Comparison of ENCODE assay signal across 22 cellular contexts in the genomic region with DNA sequence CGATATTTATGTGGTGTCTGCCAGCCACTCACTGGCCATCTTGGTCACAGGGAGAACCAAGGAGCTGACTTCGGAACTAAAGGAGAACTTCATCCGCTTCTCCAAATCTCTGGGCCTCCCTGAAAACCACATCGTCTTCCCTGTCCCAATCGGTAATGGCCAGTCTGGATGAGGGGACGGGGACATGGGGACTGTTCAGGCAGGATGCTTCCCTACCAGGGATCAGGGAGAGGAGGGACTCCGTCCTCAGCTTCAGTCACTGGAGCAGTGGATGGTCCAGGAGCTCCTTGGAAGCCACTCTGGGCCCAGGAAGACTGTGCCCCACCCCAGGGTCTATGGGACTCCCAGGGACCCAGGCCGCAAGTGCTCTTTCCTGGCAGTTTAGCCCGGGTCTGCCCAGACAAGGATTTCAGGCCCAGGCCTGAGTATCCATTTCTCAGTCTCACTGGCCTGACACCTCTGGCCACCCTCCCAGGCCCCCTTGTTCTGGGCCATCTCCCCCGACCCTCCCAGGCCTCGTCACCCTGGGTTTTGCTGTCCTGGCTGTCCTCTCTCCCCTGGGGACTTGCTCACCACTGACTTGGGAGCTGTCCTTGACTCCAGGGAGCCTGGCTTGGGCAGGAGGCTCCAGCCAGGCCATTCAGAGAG. TPM values are rescaled to one million over a fixed set of nuclear protein-coding genes. Genes with fewer than 3 reads are reported as not detected.
"Had no signal": no experiment of that assay in that cellular context is flagged by ENCODE, and none has a peak within 500 bp of the region (broad histone marks: within the 10 kb centered on the region; RNA-seq: fewer than 3 reads in every experiment).

No MANE protein-coding gene starts in this region.

- H3K4me1 ChIP-seq: ascending aorta had no signal

- H3K9me3 ChIP-seq: ascending aorta, breast epithelium, gastrocnemius medialis, heart left ventricle, sigmoid colon, thoracic aorta, upper lobe of right lung had no signal

- ATAC-seq: activated CD4-positive, CD25-positive, alpha-beta regulatory T cell treated with anti-CD3 and anti-CD28 coated beads, Interleukin-2, amount 50 U/mL, for 24 hours; activated naive CD8-positive, alpha-beta T cell treated with anti-CD3 and anti-CD28 coated beads, Interleukin-2, amount 50 U/mL, for 24 hours; effector memory CD8-positive, alpha-beta T cell; gastrocnemius medialis; heart left ventricle; naive thymus-derived CD4-positive, alpha-beta T cell; upper lobe of right lung had no signal

- H3K27me3 ChIP-seq: ascending aorta, breast epithelium, gastrocnemius medialis, heart left ventricle, sigmoid colon, upper lobe of right lung had no signal

- H3K4me3 ChIP-seq: ascending aorta, breast epithelium, gastrocnemius medialis, heart left ventricle, sigmoid colon, thoracic aorta, upper lobe of right lung had no signal

- H3K27ac ChIP-seq: ascending aorta, breast epithelium, gastrocnemius medialis, heart left ventricle, sigmoid colon, thoracic aorta, upper lobe of right lung had no signal

- H3K36me3 ChIP-seq: ascending aorta, breast epithelium, gastrocnemius medialis, heart left ventricle, sigmoid colon, thoracic aorta, upper lobe of right lung had no signal

- DNase-seq: activated CD4-positive, alpha-beta T cell treated with anti-CD3 and anti-CD28 coated beads, Interleukin-2, amount 50 U/mL, for 1 hour; activated CD8-positive, alpha-beta memory T cell treated with anti-CD3 and anti-CD28 coated beads for 24 hours; activated naive CD4-positive, alpha-beta T cell treated with anti-CD3 and anti-CD28 coated beads for 36 hours; activated naive CD8-positive, alpha-beta T cell treated with anti-CD3 and anti-CD28 coated beads, Interleukin-2, amount 50 U/mL, for 24 hours; dermis blood vessel endothelial cell; effector memory CD8-positive, alpha-beta T cell; gastrocnemius medialis; mammary epithelial cell; naive thymus-derived CD4-positive, alpha-beta T cell; sigmoid colon; stimulated activated CD4-positive, alpha-beta T cell treated with anti-CD3 and anti-CD28 coated beads, Interleukin-1b, Interleukin-23, amount 100 ng/mL, for 48 hours; T-helper 1 cell; T1000; upper lobe of right lung had no signal

RNA-seq across cellular contexts. Expression of a gene that starts 3.0 kb away (rescaled TPM):
- total RNA-seq: activated naive CD4-positive, alpha-beta T cell treated with anti-CD3 and anti-CD28 coated beads for 36 hours; activated T-helper 1 cell treated with anti-CD3 and anti-CD28 coated beads, Interleukin-12 subunit alpha, Interleukin-12 subunit beta, Interleukin-2, Interleukin-4 antibody, amounts not matched to agents 30 ng/mL and 10 ng/mL and 1 ng/mL, durations not matched to agents 14 hours and 24 hours and 36 hours; ascending aorta; cerebellum; dermis blood vessel endothelial cell; naive thymus-derived CD4-positive, alpha-beta T cell; pulmonary artery endothelial cell; sigmoid colon; thoracic aorta had no signal
- polyA plus RNA-seq: naive thymus-derived CD4-positive, alpha-beta T cell had no signal
